In the genomic region with DNA sequence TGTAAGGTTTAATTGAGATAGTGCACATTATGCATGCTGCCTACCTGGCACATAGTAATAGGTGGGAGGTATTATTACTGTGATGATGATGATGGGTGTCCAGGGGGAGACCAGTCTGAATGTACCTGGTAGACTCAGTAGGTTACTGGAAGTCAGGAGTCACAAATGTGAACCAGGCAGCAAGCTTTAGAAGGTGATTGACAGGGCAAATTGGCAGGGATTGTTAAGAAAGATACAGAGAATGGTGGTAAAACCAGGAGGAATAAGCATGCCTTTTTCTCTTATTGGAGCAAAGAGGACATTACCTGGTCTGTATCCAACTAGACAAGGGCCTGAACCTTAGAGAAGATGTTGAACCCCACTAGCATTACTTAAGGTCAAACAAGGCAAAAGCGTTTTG, we compare ENCODE assay signal across 21 cellular contexts.
"Had no signal": no experiment of that assay in that cellular context is flagged by ENCODE, and none has a peak within 500 bp of the region (broad histone marks: within the 10 kb centered on the region; RNA-seq: fewer than 3 reads in every experiment).

No MANE protein-coding gene starts in this region.

- H3K36me3 ChIP-seq: adrenal gland, ascending aorta, brain microvascular endothelial cell, esophagus muscularis mucosa, tibial nerve had no signal

- DNase-seq: activated CD4-positive, alpha-beta T cell treated with anti-CD3 and anti-CD28 coated beads for 36 hours; activated CD4-positive, alpha-beta T cell treated with anti-CD3 and anti-CD28 coated beads, Interleukin-2, amount 50 U/mL, for 4 hours; activated gamma-delta T cell treated with Interleukin-2 at 50 U/mL for 16 hours; brain microvascular endothelial cell; central memory CD4-positive, alpha-beta T cell; effector memory CD4-positive, alpha-beta T cell; hippocampal formation; nephron progenitor cell; right cardiac atrium; stimulated activated CD4-positive, alpha-beta T cell treated with anti-CD3 and anti-CD28 coated beads, Interleukin-12 subunit alpha, Interleukin-12 subunit beta, amount 100 ng/mL, for 4 hours had no signal

- H3K4me3 ChIP-seq: adrenal gland, ascending aorta, esophagus muscularis mucosa, tibial nerve had no signal

- H3K4me1 ChIP-seq: parathyroid adenoma had no signal

- H3K27ac ChIP-seq: adrenal gland, ascending aorta, brain microvascular endothelial cell, esophagus muscularis mucosa, parathyroid adenoma had no signal

- FAIRE-seq: endothelial cell of umbilical vein, frontal cortex had no signal

- H3K9me3 Mint-ChIP-seq: activated naive CD4-positive, alpha-beta T cell treated with anti-CD3 and anti-CD28 coated beads, Interleukin-2, amount 50 U/mL, for 24 hours; nephron progenitor cell; stimulated activated naive CD8-positive, alpha-beta T cell treated with anti-CD3 and anti-CD28 coated beads, Interleukin-15, Interleukin-2, amounts not matched to agents 100 ng/mL and 50 ng/mL, for 24 hours; WTC11 had no signal

- H3K9ac ChIP-seq: parathyroid adenoma had no signal

- H3K27me3 ChIP-seq: adrenal gland, ascending aorta, brain microvascular endothelial cell, esophagus muscularis mucosa, tibial nerve had no signal

- H3K27me3 Mint-ChIP-seq: activated naive CD4-positive, alpha-beta T cell treated with anti-CD3 and anti-CD28 coated beads, Interleukin-2, amount 50 U/mL, for 24 hours; stimulated activated naive CD8-positive, alpha-beta T cell treated with anti-CD3 and anti-CD28 coated beads, Interleukin-15, Interleukin-2, amounts not matched to agents 100 ng/mL and 50 ng/mL, for 24 hours had no signal

- H3K27ac Mint-ChIP-seq: activated CD4-positive, alpha-beta T cell treated with anti-CD3 and anti-CD28 coated beads for 36 hours; activated naive CD4-positive, alpha-beta T cell treated with anti-CD3 and anti-CD28 coated beads, Interleukin-2, amount 50 U/mL, for 24 hours; activated T-helper 1 cell treated with anti-CD3 and anti-CD28 coated beads, Interleukin-12 subunit alpha, Interleukin-12 subunit beta, Interleukin-2, Interleukin-4 antibody, amounts not matched to agents 30 ng/mL and 10 ng/mL and 1 ng/mL, durations not matched to agents 14 hours and 24 hours and 36 hours; nephron progenitor cell; stimulated activated naive CD8-positive, alpha-beta T cell treated with anti-CD3 and anti-CD28 coated beads, Interleukin-15, Interleukin-2, amounts not matched to agents 100 ng/mL and 50 ng/mL, for 24 hours; WTC11 had no signal

- H3K9me3 ChIP-seq: adrenal gland, ascending aorta, esophagus muscularis mucosa, tibial nerve had no signal

- H3K4me3 Mint-ChIP-seq: activated CD4-positive, alpha-beta T cell treated with anti-CD3 and anti-CD28 coated beads for 36 hours; activated naive CD4-positive, alpha-beta T cell treated with anti-CD3 and anti-CD28 coated beads, Interleukin-2, amount 50 U/mL, for 24 hours; nephron progenitor cell; stimulated activated naive CD8-positive, alpha-beta T cell treated with anti-CD3 and anti-CD28 coated beads, Interleukin-15, Interleukin-2, amounts not matched to agents 100 ng/mL and 50 ng/mL, for 24 hours; WTC11 had no signal

- H3K36me3 Mint-ChIP-seq: activated naive CD4-positive, alpha-beta T cell treated with anti-CD3 and anti-CD28 coated beads, Interleukin-2, amount 50 U/mL, for 24 hours; WTC11 had no signal
